22 cellular contexts compared by ENCODE assay signal in genomic region chr9:114055061-114055460, GRCh38. TPM values are rescaled to one million over a fixed set of nuclear protein-coding genes. Genes with fewer than 3 reads are reported as not detected.
DNase-seq lines count a peak whose midpoint lies in the region; ATAC-seq, FAIRE-seq and TF ChIP-seq lines count a peak whose summit lies in the region.
"Had no signal": no experiment of that assay in that cellular context is flagged by ENCODE, and none has a peak within 500 bp of the region (broad histone marks: within the 10 kb centered on the region; RNA-seq: fewer than 3 reads in every experiment).

No MANE protein-coding gene starts in this region.

- POLR2A ChIA-PET in endothelial cell of umbilical vein (lab: Charles Lee) = no interaction called here

- no peak for FAIRE-seq in endothelial cell of umbilical vein (lab: Jason Lieb, UNC)
- FAIRE-seq: A549, GM12878, H54 had no signal

- H3K36me3 ChIP-seq in BLaER1 (peaks cover 36% of the 10 kb centered on the region), GM23338 (ENCODE audit: insufficient read depth) (no peaks in the 10 kb centered on the region), endothelial cell of umbilical vein (ENCODE audit: control insufficient read depth in 2 of 2, extremely low read depth in 1 of 2, insufficient read depth in 2 of 2, low read length in 2 of 2) (peaks cover 3 to 26% of the 10 kb centered on the region in 2 experiments)

- H3K9ac ChIP-seq in BLaER1 = peak overlapping the region; percentile 79
- H3K9ac ChIP-seq in endothelial cell of umbilical vein (replicated peaks; ENCODE audit: extremely low read depth, insufficient read depth, low read length) = no peak overlapping the region

- H3K4me3 ChIP-seq in BLaER1 (peak overlapping the region; percentile 50), GM23338 (no peak overlapping the region), endothelial cell of umbilical vein (replicated peaks in 1 of 3; ENCODE audit: insufficient read depth in 1 of 3, low read depth in 1 of 3, low read length in 3 of 3) (no peak overlapping the region)
- H3K4me3 ChIP-seq: A549, GM12878, MG63 had no signal

- H3K27ac Mint-ChIP-seq in GM23338 (no peak overlapping the region; the same call in 1 of the 2 replicates), glutamatergic neuron (ENCODE audit: unreplicated experiment) (no peak overlapping the region)
- H3K27ac Mint-ChIP-seq: CD4-positive, alpha-beta T cell had no signal

- TF ChIP-seq POLR2A in endothelial cell of umbilical vein (IDR thresholded peaks at IDR 0.05; ENCODE audit: low read depth, low read length) = no peak

- 0 out of 2 replicates have a peak, but pooled peaks cover 6% of the 10 kb centered on the region for H3K9me2 ChIP-seq in GM23338 (ENCODE audit: insufficient read depth)

- TF ChIP-seq CTCF in GM23338 (conservative IDR thresholded peaks at IDR 0.05; ENCODE audit: low read depth in 2 of 2) = no peak
- TF ChIP-seq CTCF in endothelial cell of umbilical vein (IDR thresholded peaks at IDR 0.05; ENCODE audit: extremely low read depth in 1 of 2, insufficient read depth in 1 of 2, low read depth in 1 of 2, low read length in 2 of 2) = no peak
- no peak for TF ChIP-seq CTCF in glutamatergic neuron (IDR thresholded peaks at IDR 0.05; ENCODE audit: partially characterized antibody, unreplicated experiment)

- CTCF ChIA-PET in endothelial cell of umbilical vein (lab: Charles Lee) = interaction anchor here (0.5 kb wide), 1 partner anchor 317 kb away, joined by 4 read pairs; no protein-coding TSS in a partner anchor

- H3K27me3 ChIP-seq in BLaER1 = no peaks in the 10 kb centered on the region
- H3K27me3 ChIP-seq in GM23338 (ENCODE audit: insufficient read depth) = no peaks in the 10 kb centered on the region
- no peaks in the 10 kb centered on the region for H3K27me3 ChIP-seq in endothelial cell of umbilical vein (ENCODE audit: control insufficient read depth in 2 of 2, insufficient read depth in 2 of 2, low read length in 2 of 2)
- H3K27me3 ChIP-seq: BE2C, MG63 had no signal

- dilution Hi-C loops in endothelial cell of umbilical vein (cut with MboI; ENCODE audit: extremely low pct_ligation_motif_present, low sequenced_read_pairs) = no loop called here

- H3K9me3 Mint-ChIP-seq in GM23338 (no peaks in the 10 kb centered on the region), glutamatergic neuron (ENCODE audit: unreplicated experiment) (peaks cover 4% of the 10 kb centered on the region)
- H3K9me3 Mint-ChIP-seq: CD4-positive, alpha-beta T cell had no signal

- H3K4me2 ChIP-seq in BLaER1 (peak overlapping the region; percentile 92), GM23338 (no peak overlapping the region), endothelial cell of umbilical vein (ENCODE audit: insufficient read depth, low read length) (no peak overlapping the region)
- H3K4me2 ChIP-seq: A549 had no signal

- no peaks in the 10 kb centered on the region; the same call in 1 of the 2 replicates for H3K9me3 ChIP-seq in BLaER1
- H3K9me3 ChIP-seq in endothelial cell of umbilical vein (replicated peaks; ENCODE audit: control insufficient read depth, insufficient read depth, low read length) = no peaks in the 10 kb centered on the region
- H3K9me3 ChIP-seq: A549, BE2C, MG63 had no signal

- DNase-seq in GM23338 (ENCODE audit: low spot score) (no peak), endothelial cell of umbilical vein (ENCODE audit: low read depth, low spot score) (no peak), NOMO-1 (lab: John Stamatoyannopoulos, UW; ENCODE audit: unreplicated experiment in 2 of 2) (no peak), glutamatergic neuron (no peak)
- DNase-seq in stimulated activated CD8-positive, alpha-beta memory T cell treated with anti-CD3 and anti-CD28 coated beads, Interleukin-4, amount 100 ng/mL, for 48 hours = peak; percentile 2
- DNase-seq: BE2C; CD4-positive, alpha-beta T cell; COR-L47; DMS79 treated with DMSO at 0.1 percent for 48 hours; MG63; NCI-H1417; NCI-H1694 treated with DMSO at 0.1 percent for 48 hours; NCI-H446; NCI-H526; PC-3; SHP77 had no signal

- H3K27ac ChIP-seq in BLaER1 = peak overlapping the region; percentile 98
- no peak overlapping the region for H3K27ac ChIP-seq in GM23338 (ENCODE audit: low read depth)
- H3K27ac ChIP-seq in endothelial cell of umbilical vein (ENCODE audit: insufficient read depth, low read depth, low read length) = no peak overlapping the region
- H3K27ac ChIP-seq: A549 had no signal

- H3F3A ChIP-seq in GM23338 (replicated peaks; ENCODE audit: low read depth) = no peaks in the 10 kb centered on the region

- intact Hi-C loops in endothelial cell of umbilical vein (cut with micrococcal nuclease) = no loop called here

- no peak overlapping the region for H3K4me3 Mint-ChIP-seq in GM23338
- no peak overlapping the region for H3K4me3 Mint-ChIP-seq in glutamatergic neuron (ENCODE audit: unreplicated experiment)
- H3K4me3 Mint-ChIP-seq: CD4-positive, alpha-beta T cell had no signal

- no peaks in the 10 kb centered on the region for H4K20me1 ChIP-seq in BLaER1
- H4K20me1 ChIP-seq in GM23338 (replicated peaks; ENCODE audit: insufficient read depth) = no peaks in the 10 kb centered on the region
- H4K20me1 ChIP-seq in endothelial cell of umbilical vein (replicated peaks; ENCODE audit: control insufficient read depth, extremely low read depth, insufficient read depth, low read length) = no peaks in the 10 kb centered on the region

- H3K4me1 Mint-ChIP-seq in GM23338 (peaks cover 7% of the 10 kb centered on the region), glutamatergic neuron (ENCODE audit: low read depth, unreplicated experiment) (peaks cover 15% of the 10 kb centered on the region)

- no peak overlapping the region for H2AFZ ChIP-seq in GM23338
- no peak overlapping the region for H2AFZ ChIP-seq in endothelial cell of umbilical vein (ENCODE audit: low read depth, low read length)

- BruUV-seq in endothelial cell of umbilical vein (replicated peaks; lab: Mats Ljungman, UMichigan) = TSS peak; percentile 1

- ATAC-seq in GM23338 (peak; percentile 44), GM18502 (IDR thresholded peaks at IDR 0.05; ENCODE audit: poor library complexity, unreplicated experiment) (no peak)
- ATAC-seq: A549, GM12878, PC-3 had no signal

- H3K36me3 Mint-ChIP-seq in GM23338 (ENCODE audit: low read depth) (peaks cover 29% of the 10 kb centered on the region), glutamatergic neuron (ENCODE audit: unreplicated experiment) (peaks cover 9% of the 10 kb centered on the region)

- no peaks in the 10 kb centered on the region for H3K79me2 ChIP-seq in GM23338 (replicated peaks; ENCODE audit: insufficient read depth)
- H3K79me2 ChIP-seq in endothelial cell of umbilical vein (ENCODE audit: control insufficient read depth, insufficient read depth, low read length) = no peaks in the 10 kb centered on the region

- H3K4me1 ChIP-seq in BLaER1 (peaks cover 98% of the 10 kb centered on the region), GM23338 (ENCODE audit: insufficient read depth) (no peaks in the 10 kb centered on the region), endothelial cell of umbilical vein (ENCODE audit: control insufficient read depth, extremely low read depth, insufficient read depth, low read length) (no peaks in the 10 kb centered on the region)
- H3K4me1 ChIP-seq: A549 had no signal

- H3K27me3 Mint-ChIP-seq in GM23338 (ENCODE audit: insufficient read depth, low read depth, poor library complexity) (peaks cover 14% of the 10 kb centered on the region), glutamatergic neuron (ENCODE audit: unreplicated experiment) (peaks cover 5% of the 10 kb centered on the region)
- H3K27me3 Mint-ChIP-seq: CD4-positive, alpha-beta T cell had no signal

- H3K9me1 ChIP-seq in endothelial cell of umbilical vein (replicated peaks; ENCODE audit: control insufficient read depth, extremely low read depth, insufficient read depth, low read length) = no peaks in the 10 kb centered on the region

TF ChIP-seq in GM23338, 12 proteins besides CTCF, POLR2A, EP300 and RAD21 (continues in another document):
- TF ChIP-seq EZH2phosphoT487 (IDR thresholded peaks at IDR 0.05; ENCODE audit: unreplicated experiment) (no peak), STAT1 (IDR thresholded peaks at IDR 0.05; ENCODE audit: unreplicated experiment) (no peak)

TF ChIP-seq in endothelial cell of umbilical vein, 7 proteins besides CTCF, POLR2A, EP300 and RAD21 (continues in another document):
- TF ChIP-seq FOS (IDR thresholded peaks at IDR 0.05; ENCODE audit: borderline replicate concordance, insufficient read depth, low read length) = no peak
- TF ChIP-seq MAX (IDR thresholded peaks at IDR 0.05; ENCODE audit: insufficient read depth, insufficient read length) = no peak
- no peak for TF ChIP-seq GATA2 (IDR thresholded peaks at IDR 0.05; ENCODE audit: insufficient read depth, insufficient read length, low read depth, low read length)

RNA-seq across cellular contexts. Expression of gene AMBP, which starts 23.0 kb away (rescaled TPM):
- 1.3 and 4.0 TPM in 2 replicates for total RNA-seq in GM23338 (2014; rRNA removed; shearing (Covaris generic))
- polyA plus RNA-seq in GM23338 (2016; fragmentation: Nextera tagmentation; extraction: Ambion mirVana) (1.6 and 2.0 TPM in 2 replicates), endothelial cell of umbilical vein (not detected in 2 replicates)
- total RNA-seq in endothelial cell of umbilical vein (not detected in 2 replicates), glutamatergic neuron (ENCODE audit: unreplicated experiment) (0.29 TPM)
- polyA plus RNA-seq in endothelial cell of umbilical vein (2011; cell fraction: cytosol; rRNA removed) = 0.04 and 0.06 TPM in 2 replicates
- 0.45 TPM in 1 of 2 replicates, not detected in the other for polyA plus RNA-seq in endothelial cell of umbilical vein (2011; cell fraction: nucleus; rRNA removed)
- polyA plus RNA-seq in endothelial cell of umbilical vein (2012) = not detected in 2 replicates
- polyA minus RNA-seq in endothelial cell of umbilical vein = 0.70 TPM in 1 of 2 replicates, not detected in the other
- polyA minus RNA-seq in endothelial cell of umbilical vein (2011; cell fraction: cytosol; rRNA and poly(A)+ RNA removed) = not detected
- not detected in 2 replicates for polyA minus RNA-seq in endothelial cell of umbilical vein (2011; cell fraction: nucleus; rRNA and poly(A)+ RNA removed)
- total RNA-seq: CD4-positive, alpha-beta T cell; LHCN-M2 had no signal

RNA-seq across cellular contexts. Expression of gene KIF12, which starts 44.0 kb away (rescaled TPM):
- total RNA-seq in GM23338 (2014; rRNA removed; shearing (Covaris generic)) = 0.58 and 4.3 TPM in 2 replicates
- polyA plus RNA-seq in GM23338 (2016; fragmentation: Nextera tagmentation; extraction: Ambion mirVana) = 4.2 and 4.7 TPM in 2 replicates
- total RNA-seq in endothelial cell of umbilical vein = 0.51 and 0.97 TPM in 2 replicates
- 0.46 and 0.88 TPM in 2 replicates for polyA plus RNA-seq in endothelial cell of umbilical vein
- 0.27 and 0.39 TPM in 2 replicates for polyA plus RNA-seq in endothelial cell of umbilical vein (2011; cell fraction: cytosol; rRNA removed)
- 2.7 and 4.0 TPM in 2 replicates for polyA plus RNA-seq in endothelial cell of umbilical vein (2011; cell fraction: nucleus; rRNA removed)
- 0.95 and 4.5 TPM in 2 replicates for polyA plus RNA-seq in endothelial cell of umbilical vein (2012)
- 0.15 and 1.4 TPM in 2 replicates for polyA minus RNA-seq in endothelial cell of umbilical vein
- polyA minus RNA-seq in endothelial cell of umbilical vein (2011; cell fraction: cytosol; rRNA and poly(A)+ RNA removed) = not detected
- polyA minus RNA-seq in endothelial cell of umbilical vein (2011; cell fraction: nucleus; rRNA and poly(A)+ RNA removed) = 0.19 and 0.82 TPM in 2 replicates
- 0.93 TPM for total RNA-seq in glutamatergic neuron (ENCODE audit: unreplicated experiment)
- total RNA-seq: CD4-positive, alpha-beta T cell; GM12878; LHCN-M2 had no signal
- polyA plus RNA-seq: GM12878 had no signal
